Comparison of ENCODE assay signal across 30 cellular contexts in genomic region chr6:113676057-113676456, GRCh38.
"Had no signal": no experiment of that assay in that cellular context is flagged by ENCODE, and none has a peak within 500 bp of the region (broad histone marks: within the 10 kb centered on the region; RNA-seq: fewer than 3 reads in every experiment).

No MANE protein-coding gene starts in this region.

- H3K4me1 Mint-ChIP-seq: activated T-helper 17 cell treated with anti-CD3 and anti-CD28 coated beads, Interleukin-2, amount 50 U/mL, for 72 hours; T-helper 17 cell had no signal

- DNase-seq: activated B cell treated with CpG ODN at 0.5 μM for 24 hours; activated CD4-positive, alpha-beta T cell treated with anti-CD3 and anti-CD28 coated beads for 48 hours; activated CD4-positive, alpha-beta T cell treated with anti-CD3 and anti-CD28 coated beads, Interleukin-2, amount 50 U/mL, for 1 hour; activated CD4-positive, alpha-beta T cell treated with anti-CD3 and anti-CD28 coated beads, Interleukin-2, amount 50 U/mL, for 48 hours; activated CD8-positive, alpha-beta memory T cell treated with anti-CD3 and anti-CD28 coated beads for 24 hours; activated CD8-positive, alpha-beta T cell treated with anti-CD3 and anti-CD28 coated beads for 36 hours; activated effector memory CD4-positive, alpha-beta T cell treated with Interleukin-2 at 50 U/mL for 16 hours; activated gamma-delta T cell treated with Interleukin-2 at 50 U/mL for 16 hours; activated naive CD4-positive, alpha-beta T cell treated with anti-CD3 and anti-CD28 coated beads, Interleukin-2, amount 50 U/mL, for 16 hours; activated naive CD4-positive, alpha-beta T cell treated with Interleukin-2 at 50 U/mL for 16 hours; activated T-cell treated with anti-CD3 and anti-CD28 coated beads, Interleukin-2, amount 50 U/mL, for 4 hours; amniotic stem cell; anterior cingulate cortex; caudate nucleus; cortex of kidney; effector CD8-positive, alpha-beta T cell; foreskin fibroblast; T-helper 1 cell; T-helper 17 cell; T1000; WERI-Rb-1 had no signal

- H3K27me3 Mint-ChIP-seq: activated B cell treated with CpG ODN at 0.5 μM for 24 hours had no signal

- H3K27ac ChIP-seq: WERI-Rb-1 had no signal

- H3K4me3 Mint-ChIP-seq: activated B cell treated with CpG ODN at 0.5 μM for 24 hours; activated CD8-positive, alpha-beta T cell treated with anti-CD3 and anti-CD28 coated beads for 36 hours; activated naive CD8-positive, alpha-beta T cell; activated T-cell treated with anti-CD3 and anti-CD28 coated beads, Interleukin-2, amount 50 U/mL, for 4 hours; activated T-helper 17 cell treated with anti-CD3 and anti-CD28 coated beads, Interleukin-2, amount 50 U/mL, for 72 hours; T-helper 17 cell; T-helper 2 cell treated with Interferon-gamma antibody and Interleukin-4, amounts not matched to agents 5 μg/mL and 100 μg/mL, for 36 hours had no signal

- H3K27ac Mint-ChIP-seq: activated B cell treated with CpG ODN at 0.5 μM for 24 hours; activated CD8-positive, alpha-beta T cell treated with anti-CD3 and anti-CD28 coated beads for 36 hours; activated naive CD8-positive, alpha-beta T cell; activated T-helper 17 cell treated with anti-CD3 and anti-CD28 coated beads, Interleukin-2, amount 50 U/mL, for 72 hours; T-helper 17 cell; T-helper 2 cell treated with Interferon-gamma antibody and Interleukin-4, amounts not matched to agents 5 μg/mL and 100 μg/mL, for 36 hours had no signal

- H3K36me3 Mint-ChIP-seq: activated naive CD8-positive, alpha-beta T cell had no signal

- FAIRE-seq: astrocyte, colon, endometrium, frontal cortex had no signal

- H3K9me3 Mint-ChIP-seq: activated B cell treated with CpG ODN at 0.5 μM for 24 hours; activated CD8-positive, alpha-beta T cell treated with anti-CD3 and anti-CD28 coated beads for 36 hours; activated T-cell treated with anti-CD3 and anti-CD28 coated beads, Interleukin-2, amount 50 U/mL, for 4 hours; activated T-helper 17 cell treated with anti-CD3 and anti-CD28 coated beads, Interleukin-2, amount 50 U/mL, for 72 hours; T-helper 2 cell treated with Interferon-gamma antibody and Interleukin-4, amounts not matched to agents 5 μg/mL and 100 μg/mL, for 36 hours had no signal

- ATAC-seq: activated CD4-positive, CD25-positive, alpha-beta regulatory T cell treated with anti-CD3 and anti-CD28 coated beads, Interleukin-2, amount 50 U/mL, for 24 hours; activated CD8-positive, alpha-beta T cell treated with anti-CD3 and anti-CD28 coated beads for 36 hours; activated T-cell treated with anti-CD3 and anti-CD28 coated beads, Interleukin-2, amount 50 U/mL, for 4 hours; activated T-helper 17 cell treated with anti-CD3 and anti-CD28 coated beads, Interleukin-2, amount 50 U/mL, for 72 hours; esophagus mucosa; T-helper 17 cell had no signal

- H3K36me3 ChIP-seq: WERI-Rb-1 had no signal
